Comparison of ENCODE assay signal across 9 cellular contexts in genomic region chr1:71587961-71588360, GRCh38.
DNase-seq lines count a peak whose midpoint lies in the region; FAIRE-seq and TF ChIP-seq lines count a peak whose summit lies in the region.
"Had no signal": no experiment of that assay in that cellular context is flagged by ENCODE, and none has a peak within 500 bp of the region (broad histone marks: within the 10 kb centered on the region; RNA-seq: fewer than 3 reads in every experiment).

No MANE protein-coding gene starts in this region.

- H3K4me3 ChIP-seq in cardiac muscle cell, result no peak overlapping the region
- H3K4me3 ChIP-seq in PC-9, result no peak overlapping the region
- no peak overlapping the region for H3K4me3 ChIP-seq in esophagus squamous epithelium

- H3K4me3 Mint-ChIP-seq in type B pancreatic cell, result no peak overlapping the region
- H3K4me3 Mint-ChIP-seq: dendritic cell treated with granulocyte-macrophage colony-stimulating factor and Interleukin-4, amounts not matched to agents 40 ng/mL and 50 ng/mL, for 4 days had no signal

- H3K4me1 Mint-ChIP-seq in type B pancreatic cell (ENCODE audit: unreplicated experiment), result no peaks in the 10 kb centered on the region

- no peaks in the 10 kb centered on the region for H3K9me3 ChIP-seq in cardiac muscle cell (ENCODE audit: low read depth)
- no peaks in the 10 kb centered on the region for H3K9me3 ChIP-seq in PC-9 (ENCODE audit: insufficient read depth, low read depth)
- no peaks in the 10 kb centered on the region for H3K9me3 ChIP-seq in esophagus squamous epithelium

- H3K36me3 Mint-ChIP-seq in type B pancreatic cell, result no peaks in the 10 kb centered on the region

- TF ChIP-seq CTCF in cardiac muscle cell (IDR thresholded peaks at IDR 0.05; ENCODE audit: low read depth, low read length) (peak; percentile 11), PC-9 (conservative IDR thresholded peaks at IDR 0.05) (peak; percentile 26; the same call in 1 of the 2 replicates), type B pancreatic cell (conservative IDR thresholded peaks at IDR 0.05) (peak; percentile 60), esophagus squamous epithelium (IDR thresholded peaks at IDR 0.05) (no peak)

- H3K9me3 Mint-ChIP-seq in type B pancreatic cell, result no peaks in the 10 kb centered on the region
- H3K9me3 Mint-ChIP-seq: dendritic cell treated with granulocyte-macrophage colony-stimulating factor and Interleukin-4, amounts not matched to agents 40 ng/mL and 50 ng/mL, for 4 days had no signal

- WGBS in esophagus squamous epithelium, 2 donors, result 26 to 38% methylated on average over 3 of the region's 3 CpGs

- BruUV-seq in PC-9 (replicated peaks; lab: Mats Ljungman, UMichigan), result no TSS peak

- no peaks in the 10 kb centered on the region for H3K27me3 Mint-ChIP-seq in type B pancreatic cell
- H3K27me3 Mint-ChIP-seq: dendritic cell treated with granulocyte-macrophage colony-stimulating factor and Interleukin-4, amounts not matched to agents 40 ng/mL and 50 ng/mL, for 4 days had no signal

- no peaks in the 10 kb centered on the region for H4K20me1 ChIP-seq in PC-9 (ENCODE audit: insufficient read depth)

- no peak overlapping the region for H3K27ac Mint-ChIP-seq in type B pancreatic cell
- H3K27ac Mint-ChIP-seq: dendritic cell treated with granulocyte-macrophage colony-stimulating factor and Interleukin-4, amounts not matched to agents 40 ng/mL and 50 ng/mL, for 4 days had no signal

- no peak overlapping the region for H3K4me2 ChIP-seq in PC-9

- DNase-seq in cardiac muscle cell (ENCODE audit: low read depth in 1 of 2, low spot score in 1 of 2) (peak; percentile 25 to 43), cardiac septum (ENCODE audit: low spot score) (no peak), PC-9 (no peak), frontal cortex (ENCODE audit: low spot score in 2 of 2) (no peak), type B pancreatic cell (ENCODE audit: extremely low spot score, unreplicated experiment) (no peak), retina (no peak), esophagus squamous epithelium (lab: John Stamatoyannopoulos, UW) (no peak), 8988T (no peak)

- FAIRE-seq in frontal cortex (lab: Jason Lieb, UNC), result peak; percentile 83

- no peaks in the 10 kb centered on the region for H3K27me3 ChIP-seq in cardiac muscle cell
- H3K27me3 ChIP-seq in PC-9 (ENCODE audit: insufficient read depth, low read depth), result no peaks in the 10 kb centered on the region
- no peaks in the 10 kb centered on the region for H3K27me3 ChIP-seq in esophagus squamous epithelium

- H3K79me2 ChIP-seq in PC-9 (ENCODE audit: low read depth), result no peaks in the 10 kb centered on the region

- H3K36me3 ChIP-seq in cardiac muscle cell, result no peaks in the 10 kb centered on the region
- H3K36me3 ChIP-seq in PC-9 (ENCODE audit: low read depth), result no peaks in the 10 kb centered on the region
- no peaks in the 10 kb centered on the region for H3K36me3 ChIP-seq in esophagus squamous epithelium

- intact Hi-C loops in cardiac septum (cut with DNase I) (loop anchor here (5.0 kb wide), 1 partner anchor 449 kb away; no protein-coding TSS in a partner anchor), PC-9 (cut with micrococcal nuclease; ENCODE audit: unreplicated experiment) (loop anchor here (5.0 kb wide), 1 partner anchor 449 kb away; no protein-coding TSS in a partner anchor), esophagus squamous epithelium (cut with DNase I) (no loop called here)

- no peaks in the 10 kb centered on the region for H3K9me2 ChIP-seq in PC-9 (ENCODE audit: insufficient read depth)

- no peaks in the 10 kb centered on the region for H3F3A ChIP-seq in PC-9 (ENCODE audit: insufficient read depth, low read depth)

- no peak overlapping the region for H2AFZ ChIP-seq in PC-9

- POLR2A ChIA-PET in PC-9 (lab: Charles Lee; ENCODE audit: unreplicated experiment), result no interaction called here

- no peak for TF ChIP-seq POLR2A in esophagus squamous epithelium (IDR thresholded peaks at IDR 0.05)

- CTCF ChIA-PET in PC-9 (lab: Charles Lee), result no interaction called here

- no peaks in the 10 kb centered on the region for H3K4me1 ChIP-seq in cardiac muscle cell (ENCODE audit: low read depth)
- no peaks in the 10 kb centered on the region for H3K4me1 ChIP-seq in PC-9 (replicated peaks; ENCODE audit: insufficient read depth)
- no peaks in the 10 kb centered on the region for H3K4me1 ChIP-seq in esophagus squamous epithelium

- H3K27ac ChIP-seq in cardiac muscle cell (no peak overlapping the region), PC-9 (no peak overlapping the region), esophagus squamous epithelium (no peak overlapping the region)

Comparison
In these comparisons a context has a peak if more than half of its experiments do, and no peak if none do; other contexts are left out.
1. DNase-seq: peak in cardiac muscle cell (2 of 2); none in cardiac septum (single experiment), PC-9 (0 of 2), frontal cortex (0 of 2), type B pancreatic cell (single experiment), retina (single experiment), esophagus squamous epithelium (single experiment) and 8988T (single experiment).
2. CTCF ChIP-seq: peak in cardiac muscle cell (single experiment), PC-9 (single experiment) and type B pancreatic cell (single experiment); none in esophagus squamous epithelium (0 of 6).